1 cellular context compared by ENCODE assay signal in the genomic region with DNA sequence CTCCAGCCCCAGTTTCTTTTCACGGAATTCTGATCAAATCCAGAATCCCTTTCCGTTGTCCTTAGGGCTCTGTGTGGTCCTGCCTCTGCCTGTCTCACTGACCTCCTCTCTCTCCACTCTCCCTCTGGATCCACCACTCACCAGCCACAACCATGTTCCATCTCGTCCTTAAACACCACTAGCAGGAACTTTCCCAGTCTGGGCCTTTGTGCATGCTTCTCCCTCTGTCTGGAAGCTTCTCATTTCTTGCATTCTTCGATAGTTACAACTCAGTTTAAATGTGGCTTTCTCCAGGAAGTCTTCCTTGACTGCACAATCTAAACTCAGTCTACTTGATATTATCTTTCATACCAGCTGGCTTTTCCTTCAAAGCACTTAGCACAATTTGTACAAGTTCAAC.
TF ChIP-seq lines count a peak whose summit lies in the region.

No MANE protein-coding gene starts in this region.

TF ChIP-seq in GM23338, 12 proteins besides CTCF, POLR2A, EP300 and RAD21 (continued from another document):
- TF ChIP-seq REST (IDR thresholded peaks at IDR 0.05; ENCODE audit: unreplicated experiment) (no peak), CREB1 (CRISPR knock-in tag; IDR thresholded peaks at IDR 0.05; ENCODE audit: low read depth) (no peak), POLR2AphosphoS5 (IDR thresholded peaks at IDR 0.05; ENCODE audit: low read depth) (no peak), NANOG (IDR thresholded peaks at IDR 0.05; ENCODE audit: borderline replicate concordance) (no peak), STAT1 (IDR thresholded peaks at IDR 0.05; ENCODE audit: unreplicated experiment) (no peak), JUNB (IDR thresholded peaks at IDR 0.05; ENCODE audit: unreplicated experiment) (no peak), ETS1 (IDR thresholded peaks at IDR 0.05) (no peak), ZNF114 (CRISPR knock-in tag; IDR thresholded peaks at IDR 0.05) (no peak), EZH2phosphoT487 (IDR thresholded peaks at IDR 0.05; ENCODE audit: unreplicated experiment) (no peak), EZH2 (IDR thresholded peaks at IDR 0.05; ENCODE audit: low read depth, unreplicated experiment) (no peak)
